1 cellular context compared by ENCODE assay signal in genomic region chr5:78720997-78721396, GRCh38.
TF ChIP-seq lines count a peak whose summit lies in the region.

No MANE protein-coding gene starts in this region.

TF ChIP-seq in endothelial cell of umbilical vein, 7 proteins besides CTCF, POLR2A, EP300 and RAD21:
- no peak for TF ChIP-seq JUN (IDR thresholded peaks at IDR 0.05; ENCODE audit: borderline replicate concordance, insufficient read depth, insufficient read length, low read depth)
- TF ChIP-seq POLR2AphosphoS5 (IDR thresholded peaks at IDR 0.05; ENCODE audit: insufficient read depth, low read depth, low read length): no peak
- TF ChIP-seq MYC (IDR thresholded peaks at IDR 0.05; ENCODE audit: low read depth, low read length): no peak
- TF ChIP-seq GATA2 (IDR thresholded peaks at IDR 0.05; ENCODE audit: insufficient read depth, insufficient read length, low read depth, low read length): no peak
- TF ChIP-seq FOS (IDR thresholded peaks at IDR 0.05; ENCODE audit: borderline replicate concordance, insufficient read depth, low read length): no peak
- TF ChIP-seq MAX (IDR thresholded peaks at IDR 0.05; ENCODE audit: insufficient read depth, insufficient read length): no peak
- no peak for TF ChIP-seq EZH2 (IDR thresholded peaks at IDR 0.05; ENCODE audit: borderline replicate concordance, low read depth, low read length, severe bottlenecking)
